In genomic region chr7:7843972-7844371, GRCh38 we compare ENCODE assay signal across 16 cellular contexts.
DNase-seq lines count a peak whose midpoint lies in the region; ATAC-seq and TF ChIP-seq lines count a peak whose summit lies in the region.
"Had no signal": no experiment of that assay in that cellular context is flagged by ENCODE, and none has a peak within 500 bp of the region (broad histone marks: within the 10 kb centered on the region; RNA-seq: fewer than 3 reads in every experiment).

No MANE protein-coding gene starts in this region.

- H3K4me2 ChIP-seq in GM23248 (ENCODE audit: unreplicated experiment): no peak overlapping the region
- H3K4me2 ChIP-seq: BLaER1 had no signal

- H3K27me3 ChIP-seq in GM23248 (replicated peaks; ENCODE audit: insufficient read depth) (no peaks in the 10 kb centered on the region), adipocyte (replicated peaks; ENCODE audit: control insufficient read depth, insufficient read depth, low read length) (no peaks in the 10 kb centered on the region), lung (ENCODE audit: control insufficient read depth, insufficient read depth) (no peaks in the 10 kb centered on the region), upper lobe of left lung (no peaks in the 10 kb centered on the region)
- H3K27me3 ChIP-seq: BLaER1 had no signal

- H3K4me1 ChIP-seq in GM23248 (ENCODE audit: insufficient read depth): peaks cover 5% of the 10 kb centered on the region; the same call in 1 of the 2 replicates
- peaks cover 8% of the 10 kb centered on the region for H3K4me1 ChIP-seq in adipocyte (ENCODE audit: control insufficient read depth, insufficient read depth, low read length)
- peaks cover 0 to 6% of the 10 kb centered on the region in 2 donors for H3K4me1 ChIP-seq in lung (ENCODE audit: control insufficient read depth in 2 of 2, insufficient read depth in 2 of 2, low read length in 2 of 2)
- peaks cover 0 to 4% (median 0%) of the 10 kb centered on the region in 4 donors for H3K4me1 ChIP-seq in upper lobe of left lung
- H3K4me1 ChIP-seq: Caco-2, HAP-1 had no signal

- H4K20me1 ChIP-seq in GM23248 (ENCODE audit: insufficient read depth): no peaks in the 10 kb centered on the region
- H4K20me1 ChIP-seq: BLaER1 had no signal

- H3F3A ChIP-seq in GM23248 (ENCODE audit: insufficient read depth): no peaks in the 10 kb centered on the region

- H2AFZ ChIP-seq in GM23248: no peak overlapping the region

- no peak overlapping the region for H3K9ac ChIP-seq in GM23248
- no peak overlapping the region for H3K9ac ChIP-seq in adipocyte (ENCODE audit: low read length)
- H3K9ac ChIP-seq: BLaER1 had no signal

- no peak for TF ChIP-seq EP300 in upper lobe of left lung (IDR thresholded peaks at IDR 0.05)

- H3K9me2 ChIP-seq in GM23248 (ENCODE audit: insufficient read depth): no peaks in the 10 kb centered on the region

- DNase-seq in GM23248 (peak; percentile 2), adipocyte (ENCODE audit: low read depth) (peak; percentile 44), lung (ENCODE audit: low spot score) (peak; percentile 40), upper lobe of left lung (no peak), mucosa of gallbladder (ENCODE audit: low spot score) (no peak), G401 (ENCODE audit: low spot score) (no peak)
- DNase-seq: 8988T; AML-193; Caco-2; CD8-positive, alpha-beta memory T cell; GOT3; HFFc6 had no signal

- H3K9me3 ChIP-seq in GM23248 (ENCODE audit: low read depth) (no peaks in the 10 kb centered on the region), adipocyte (ENCODE audit: control insufficient read depth, low read length) (no peaks in the 10 kb centered on the region), lung (ENCODE audit: control insufficient read depth in 2 of 2, insufficient read depth in 1 of 2, low read length in 1 of 2) (no peaks in the 10 kb centered on the region), upper lobe of left lung (no peaks in the 10 kb centered on the region)
- H3K9me3 ChIP-seq: BLaER1, Caco-2, HAP-1 had no signal

- H3K4me3 ChIP-seq in GM23248 (no peak overlapping the region), adipocyte (ENCODE audit: low read length) (no peak overlapping the region), lung (no peak overlapping the region), upper lobe of left lung (no peak overlapping the region)
- H3K4me3 ChIP-seq: BLaER1, GM12878, HAP-1 had no signal

- H3K79me2 ChIP-seq in GM23248 (ENCODE audit: insufficient read depth): no peaks in the 10 kb centered on the region

- no peaks in the 10 kb centered on the region for H3K36me3 ChIP-seq in GM23248 (ENCODE audit: low read depth)
- no peaks in the 10 kb centered on the region for H3K36me3 ChIP-seq in adipocyte (ENCODE audit: control insufficient read depth, insufficient read depth, low read length, severe bottlenecking)
- no peaks in the 10 kb centered on the region for H3K36me3 ChIP-seq in lung (ENCODE audit: control insufficient read depth in 2 of 2, insufficient read depth in 2 of 2, low read length in 2 of 2)
- H3K36me3 ChIP-seq in upper lobe of left lung: no peaks in the 10 kb centered on the region
- H3K36me3 ChIP-seq: BLaER1, HAP-1 had no signal

- TF ChIP-seq POLR2A in upper lobe of left lung (IDR thresholded peaks at IDR 0.05): no peak

- 66 to 67% methylated on average over 5 of the region's 5 CpGs for WGBS in GM23248 (ENCODE audit: low coverage in 1 of 2, low lambda C conversion rate in 2 of 2, missing lambda C conversion rate in 2 of 2), 2 experiments
- 64 to 71% methylated on average over 5 of the region's 5 CpGs for WGBS in lung, 2 donors
- 63 to 68% methylated on average over 5 of the region's 5 CpGs for WGBS in upper lobe of left lung, 2 donors

- no peak for TF ChIP-seq CTCF in lung (IDR thresholded peaks at IDR 0.05; ENCODE audit: control extremely low read depth, extremely low read depth)
- TF ChIP-seq CTCF in upper lobe of left lung (IDR thresholded peaks at IDR 0.05): no peak

- ATAC-seq in lung (ENCODE audit: insufficient read depth, low FRiP score) (peak; percentile 72), upper lobe of left lung (ENCODE audit: low FRiP score in 2 of 2) (peak in 1 of 2 donors; percentile 67), HG03457 (IDR thresholded peaks at IDR 0.05; ENCODE audit: unreplicated experiment) (no peak)
- ATAC-seq: GM12878 had no signal

- in situ Hi-C loops in GM23248 (cut with MboI) (no loop called here), G401 (cut with HindIII; ENCODE audit: low sequenced_read_pairs) (no loop called here)

- H3K27ac ChIP-seq in GM23248 (no peak overlapping the region), lung (ENCODE audit: low read depth in 1 of 2, low read length in 1 of 2) (no peak overlapping the region), upper lobe of left lung (peak overlapping the region in 3 of 4 donors; percentile 27 to 72 (median 47))
- H3K27ac ChIP-seq: BLaER1 had no signal

Comparison
In these comparisons a context has a peak if more than half of its experiments do, and no peak if none do; other contexts are left out.
1. DNase-seq: peak in GM23248 (single experiment), adipocyte (single experiment) and lung (single experiment); none in upper lobe of left lung (0 of 2), mucosa of gallbladder (single experiment) and G401 (single experiment).
2. H3K27ac ChIP-seq: peak in upper lobe of left lung (3 of 4); none in GM23248 (single experiment) and lung (0 of 2).